In the genomic region with DNA sequence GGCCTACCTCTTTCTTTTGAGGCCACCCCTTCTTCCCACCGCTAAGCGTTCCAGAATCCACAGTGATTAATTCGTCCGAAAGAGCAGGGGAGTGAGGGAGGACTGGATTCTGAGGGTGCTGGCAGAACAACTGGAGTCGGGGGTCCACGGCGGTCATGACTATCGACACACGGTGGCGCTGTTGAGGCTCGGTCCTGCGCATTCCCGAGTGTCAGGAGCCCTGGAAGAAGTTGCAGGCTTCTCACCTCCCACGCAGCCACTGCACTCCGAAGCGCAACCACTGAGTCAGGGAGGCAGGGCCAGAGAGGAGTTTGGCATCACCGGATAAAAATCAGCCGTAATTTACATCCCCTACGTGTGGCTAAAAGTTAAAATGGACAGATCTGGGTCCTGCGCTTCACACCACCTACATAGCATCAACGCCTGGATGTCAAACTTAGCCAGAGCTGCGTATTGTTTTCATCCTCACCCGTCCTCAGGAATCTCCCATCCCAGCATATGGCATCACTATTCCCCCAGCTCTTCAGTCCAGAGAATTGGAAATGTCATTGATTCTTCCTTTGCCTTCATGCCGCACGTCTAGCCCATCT, we compare ENCODE assay signal across 8 cellular contexts. TPM values are rescaled to one million over a fixed set of nuclear protein-coding genes. Genes with fewer than 3 reads are reported as not detected.
A peak's percentile ranks its signal among the peaks of the same experiment; 100 is the strongest.
DNase-seq lines count a peak whose midpoint lies in the region; ATAC-seq and TF ChIP-seq lines count a peak whose summit lies in the region.

No MANE protein-coding gene starts in this region.

- no TSS peak for BruUV-seq in Calu3 (replicated peaks; lab: Mats Ljungman, UMichigan)

- H3K4me3 ChIP-seq in Karpas-422 (ENCODE audit: low read length) (no peak overlapping the region), adipocyte (ENCODE audit: low read length) (no peak overlapping the region), left ventricle myocardium inferior (no peak overlapping the region), retinal pigment epithelial cell (ENCODE audit: low read length) (no peak overlapping the region)

- H3K36me3 ChIP-seq in Karpas-422 (ENCODE audit: insufficient read depth, low read length), result no peaks in the 10 kb centered on the region
- H3K36me3 ChIP-seq in adipocyte (ENCODE audit: control insufficient read depth, insufficient read depth, low read length, severe bottlenecking), result no peaks in the 10 kb centered on the region
- no peaks in the 10 kb centered on the region for H3K36me3 ChIP-seq in left ventricle myocardium inferior

- H3K9me3 Mint-ChIP-seq in Calu3 (ENCODE audit: low read depth, unreplicated experiment) (peaks cover 7% of the 10 kb centered on the region), T-cell (peaks cover 0 to 10% (median 0%) of the 10 kb centered on the region in 3 donors)

- ATAC-seq in T-cell (replicated peaks in 1 of 4) (peak; percentile 64 to 81 (median 76)), HG03025 (IDR thresholded peaks at IDR 0.05; ENCODE audit: low FRiP score, unreplicated experiment) (no peak), HG03521 (IDR thresholded peaks at IDR 0.05; ENCODE audit: unreplicated experiment) (no peak)

- POLR2A ChIA-PET in T-cell (lab: Charles Lee), result no interaction called here

- TF ChIP-seq CTCF in Calu3 (IDR thresholded peaks at IDR 0.05; ENCODE audit: unreplicated experiment) (peak; percentile 81), left ventricle myocardium inferior (IDR thresholded peaks at IDR 0.05; ENCODE audit: borderline replicate concordance) (peak; percentile 89), retinal pigment epithelial cell (conservative IDR thresholded peaks at IDR 0.05; ENCODE audit: low read depth, low read length) (peak; percentile 85)

- no peak overlapping the region for H3K27ac ChIP-seq in Karpas-422 (ENCODE audit: low read length)
- H3K27ac ChIP-seq in left ventricle myocardium inferior (replicated peaks), result no peak overlapping the region

- no peaks in the 10 kb centered on the region for H3K36me3 Mint-ChIP-seq in Calu3 (ENCODE audit: insufficient read depth, unreplicated experiment)
- H3K36me3 Mint-ChIP-seq in T-cell, result no peaks in the 10 kb centered on the region

- no peaks in the 10 kb centered on the region for H3K9me2 ChIP-seq in Karpas-422 (replicated peaks; ENCODE audit: insufficient read depth, low read length)

- H3K4me2 ChIP-seq in Karpas-422 (ENCODE audit: low read depth, low read length, poor library complexity, severe bottlenecking), result no peak overlapping the region

- no peak overlapping the region for H2AFZ ChIP-seq in Karpas-422 (ENCODE audit: low read length)

- H3K9ac ChIP-seq in Karpas-422 (ENCODE audit: low read length) (no peak overlapping the region), adipocyte (ENCODE audit: low read length) (no peak overlapping the region)

- intact Hi-C loops in Calu3 (cut with micrococcal nuclease; ENCODE audit: unreplicated experiment) (loop anchor here (5.0 to 10.0 kb wide), 2 partner anchors 98 to 256 kb away; partner anchors contain the start of gene RBM4B), left ventricle myocardium inferior (cut with micrococcal nuclease) (no loop called here)

- H3K27me3 ChIP-seq in Karpas-422 (ENCODE audit: low read length) (no peaks in the 10 kb centered on the region), adipocyte (replicated peaks; ENCODE audit: control insufficient read depth, insufficient read depth, low read length) (no peaks in the 10 kb centered on the region), left ventricle myocardium inferior (ENCODE audit: low read depth) (no peaks in the 10 kb centered on the region)

- H3K79me2 ChIP-seq in Karpas-422 (ENCODE audit: low read length), result no peaks in the 10 kb centered on the region

- H3K4me3 Mint-ChIP-seq in Calu3 (ENCODE audit: low read depth, unreplicated experiment), result no peak overlapping the region
- no peak overlapping the region for H3K4me3 Mint-ChIP-seq in T-cell

- H4K20me1 ChIP-seq in Karpas-422 (ENCODE audit: insufficient read depth, low read depth, low read length), result no peaks in the 10 kb centered on the region

- DNase-seq in Calu3, result peak; percentile 75
- peak; percentile 82 for DNase-seq in Karpas-422
- DNase-seq in T-cell, result peak; percentile 31 to 78 (median 64)
- DNase-seq in adipocyte (ENCODE audit: low read depth), result peak; percentile 92
- peak; percentile 80 for DNase-seq in left ventricle myocardium inferior
- no peak for DNase-seq in retinal pigment epithelial cell (ENCODE audit: low read depth)

- H3K4me1 Mint-ChIP-seq in Calu3 (ENCODE audit: low read depth, unreplicated experiment) (no peaks in the 10 kb centered on the region), T-cell (peaks cover 6 to 15% (median 10%) of the 10 kb centered on the region in 3 donors)

- H3K27me3 Mint-ChIP-seq in Calu3 (ENCODE audit: unreplicated experiment) (peaks cover 54% of the 10 kb centered on the region), T-cell (peaks cover 5 to 16% of the 10 kb centered on the region in 2 donors)

- no peaks in the 10 kb centered on the region for H3K4me1 ChIP-seq in Karpas-422 (ENCODE audit: low read length)
- peaks cover 17% of the 10 kb centered on the region for H3K4me1 ChIP-seq in adipocyte (ENCODE audit: control insufficient read depth, insufficient read depth, low read length)
- H3K4me1 ChIP-seq in left ventricle myocardium inferior, result peaks cover 6% of the 10 kb centered on the region

- CTCF ChIA-PET in Calu3 (lab: Charles Lee) (interaction anchor here (1.5 kb wide), 1 partner anchor 99 kb away, joined by 9 read pairs; the partner anchor contains the start of gene RBM4B), T-cell (lab: Charles Lee) (interaction anchor here (0.8 to 3.5 kb wide), 5 partner anchors 13 to 170 kb away, joined by 3 to 22 read pairs (median 4); partner anchors contain the start of genes CCDC87 (in 1 of the 2) and RBM4B (in 1 of the 2))

- H3K27ac Mint-ChIP-seq in Calu3 (ENCODE audit: unreplicated experiment) (no peak overlapping the region), T-cell (no peak overlapping the region)

- H3K9me3 ChIP-seq in Karpas-422 (ENCODE audit: low read length), result peaks cover 5% of the 10 kb centered on the region; the same call in 1 of the 2 replicates
- peaks cover 5% of the 10 kb centered on the region for H3K9me3 ChIP-seq in adipocyte (ENCODE audit: control insufficient read depth, low read length)
- H3K9me3 ChIP-seq in left ventricle myocardium inferior (replicated peaks), result peaks cover 9% of the 10 kb centered on the region

RNA-seq across cellular contexts. Expression of gene CTSF, which starts 10.7 kb away (rescaled TPM):
- total RNA-seq in Calu3 (2022) (1.7 TPM in 2 replicates), T-cell (10 to 100 TPM; 18.2 to 39.3 (median 30.4) TPM), left ventricle myocardium inferior (48.6 TPM)
- not detected in 2 replicates for total RNA-seq in Karpas-422 (2014; rRNA removed; shearing (Covaris generic); ENCODE audit: low replicate concordance)

RNA-seq across cellular contexts. Expression of gene CCDC87, which starts 13.8 kb away (rescaled TPM):
- total RNA-seq in Calu3 (2022) (0.91 and 1.0 TPM in 2 replicates), T-cell (under 1 TPM; 0.10 to 0.65 (median 0.32) TPM), left ventricle myocardium inferior (0.41 TPM)
- total RNA-seq in Karpas-422 (2014; rRNA removed; shearing (Covaris generic); ENCODE audit: low replicate concordance), result 0.22 and 0.75 TPM in 2 replicates

RNA-seq across cellular contexts. Expression of gene CCS, which starts 13.9 kb away (rescaled TPM):
- total RNA-seq in Calu3 (2022), result 33.2 and 34.2 TPM in 2 replicates
- 24.6 and 57.6 TPM in 2 replicates for total RNA-seq in Karpas-422 (2014; rRNA removed; shearing (Covaris generic); ENCODE audit: low replicate concordance)
- total RNA-seq in T-cell, result 10 to 100 TPM; 32.3 to 69.5 (median 58.3) TPM
- 25.3 TPM for total RNA-seq in left ventricle myocardium inferior

RNA-seq across cellular contexts. Expression of gene ACTN3, which starts 32.4 kb away (rescaled TPM):
- not detected in 2 replicates for total RNA-seq in Calu3 (2022)
- not detected in 2 replicates for total RNA-seq in Karpas-422 (2014; rRNA removed; shearing (Covaris generic); ENCODE audit: low replicate concordance)
- total RNA-seq in T-cell, result under 1 TPM; 0.18 to 0.30 (median 0.23) TPM
- not detected for total RNA-seq in left ventricle myocardium inferior

RNA-seq across cellular contexts. Expression of gene ZDHHC24, which starts 33.3 kb away (rescaled TPM):
- 15.1 and 17.3 TPM in 2 replicates for total RNA-seq in Calu3 (2022)
- 22.2 and 35.0 TPM in 2 replicates for total RNA-seq in Karpas-422 (2014; rRNA removed; shearing (Covaris generic); ENCODE audit: low replicate concordance)
- 10 to 100 TPM; 17.2 to 25.7 (median 23.5) TPM for total RNA-seq in T-cell
- 5.2 TPM for total RNA-seq in left ventricle myocardium inferior

Comparison
In these comparisons a context has a peak if more than half of its experiments do, and no peak if none do; other contexts are left out.
1. ATAC-seq: peak in T-cell (4 of 4); none in HG03025 (single experiment) and HG03521 (single experiment).
2. Peak in every context shown above with its lines, with median percentiles within 50 percentile points of each other: CTCF ChIP-seq.